In the genomic region with DNA sequence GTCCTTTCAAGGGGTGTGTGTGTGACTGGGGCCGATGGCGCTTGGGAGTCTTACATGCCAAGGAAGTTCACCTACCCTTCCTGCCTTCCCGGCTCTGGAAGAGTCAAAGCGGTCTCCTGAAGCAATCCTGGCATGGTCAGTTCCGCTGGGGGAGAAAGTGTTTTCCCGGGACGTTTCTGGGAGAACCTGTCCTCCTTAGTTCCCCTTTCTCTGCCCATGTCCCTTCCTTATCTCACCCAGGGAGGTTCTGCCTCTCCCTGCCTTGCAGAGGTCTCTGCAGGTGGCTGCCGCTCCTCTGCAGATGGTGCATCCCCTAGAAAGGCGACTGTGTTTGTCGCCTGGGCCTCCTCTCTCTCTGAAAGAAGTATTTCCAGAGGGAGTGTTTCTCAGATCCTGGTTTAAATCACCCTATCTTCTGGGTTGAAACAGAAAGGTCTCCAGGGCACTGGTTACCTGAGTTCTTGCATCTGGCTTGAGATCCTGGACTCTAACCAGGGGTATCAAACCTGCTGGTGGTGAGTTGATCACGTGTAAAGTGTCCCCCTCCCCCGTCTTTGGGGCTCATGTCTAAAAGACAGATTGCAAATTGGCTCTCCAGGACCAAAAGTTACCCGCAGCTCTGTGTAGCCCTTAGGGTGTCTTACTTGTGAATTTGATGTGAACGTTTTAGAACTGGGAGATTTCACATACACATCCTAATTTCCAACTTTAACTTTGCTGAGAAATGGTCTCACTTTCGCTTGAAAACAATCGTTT, we compare ENCODE assay signal across 11 cellular contexts. TPM values are rescaled to one million over a fixed set of nuclear protein-coding genes. Genes with fewer than 3 reads are reported as not detected.
A peak's percentile ranks its signal among the peaks of the same experiment; 100 is the strongest.
DNase-seq lines count a peak whose midpoint lies in the region; ATAC-seq and TF ChIP-seq lines count a peak whose summit lies in the region.
"Had no signal": no experiment of that assay in that cellular context is flagged by ENCODE, and none has a peak within 500 bp of the region (broad histone marks: within the 10 kb centered on the region; RNA-seq: fewer than 3 reads in every experiment).

No MANE protein-coding gene starts in this region.

- ATAC-seq in CD4-positive, alpha-beta T cell (ENCODE audit: poor library complexity) = no peak
- ATAC-seq in naive thymus-derived CD8-positive, alpha-beta T cell = no peak
- no peak for ATAC-seq in SK-N-SH treated with all-trans-retinoic acid at 6 μM for 48 hours

- CTCF ChIA-PET in CD4-positive, alpha-beta T cell (lab: Charles Lee) = interaction anchor here (0.9 to 1.0 kb wide), 2 partner anchors 34 to 173 kb away, joined by 3 to 6 read pairs; no protein-coding TSS in a partner anchor
- CTCF ChIA-PET in HEK293 (lab: Yijun Ruan, JAX) = interaction anchor here (0.6 kb wide), 1 partner anchor 522 kb away, joined by 3 read pairs; no protein-coding TSS in a partner anchor

- H3K27me3 ChIP-seq in CD4-positive, alpha-beta T cell (ENCODE audit: control insufficient read depth, insufficient read depth, low read length) = no peaks in the 10 kb centered on the region

- H3K4me1 ChIP-seq in HEK293 (ENCODE audit: control insufficient read depth, insufficient read depth, low read length) = no peaks in the 10 kb centered on the region; the same call in 1 of the 2 replicates
- H3K4me1 ChIP-seq: adrenal gland had no signal

- H3K27ac ChIP-seq in CD4-positive, alpha-beta T cell (ENCODE audit: low read depth, low read length) = no peak overlapping the region
- H3K27ac ChIP-seq in HEK293 (ENCODE audit: extremely low read depth, low read depth, low read length) = no peak overlapping the region
- H3K27ac ChIP-seq: adrenal gland had no signal

- H3K9me3 Mint-ChIP-seq in CD4-positive, alpha-beta T cell = no peaks in the 10 kb centered on the region
- H3K9me3 Mint-ChIP-seq in activated naive CD8-positive, alpha-beta T cell treated with anti-CD3 and anti-CD28 coated beads for 36 hours = peaks cover 3% of the 10 kb centered on the region
- H3K9me3 Mint-ChIP-seq in naive thymus-derived CD8-positive, alpha-beta T cell = no peaks in the 10 kb centered on the region

- no peaks in the 10 kb centered on the region for H3K36me3 ChIP-seq in HEK293 (ENCODE audit: control insufficient read depth in 2 of 2, insufficient read depth in 1 of 2, low read length in 2 of 2)
- H3K36me3 ChIP-seq: adrenal gland had no signal

- TF ChIP-seq CTCF in CD4-positive, alpha-beta T cell (IDR thresholded peaks at IDR 0.05) = no peak
- no peak for TF ChIP-seq CTCF in HEK293 (tag by site-specific recombination; IDR thresholded peaks at IDR 0.05)

- peaks cover 25% of the 10 kb centered on the region for H3K36me3 Mint-ChIP-seq in CD4-positive, alpha-beta T cell (ENCODE audit: low read depth)
- H3K36me3 Mint-ChIP-seq in activated naive CD8-positive, alpha-beta T cell treated with anti-CD3 and anti-CD28 coated beads for 36 hours = peaks cover 37% of the 10 kb centered on the region
- H3K36me3 Mint-ChIP-seq in naive thymus-derived CD8-positive, alpha-beta T cell = peaks cover 0 to 13% (median 0%) of the 10 kb centered on the region in 3 donors

- no peak overlapping the region for H3K4me3 ChIP-seq in HEK293 (ENCODE audit: low read depth, low read length)

- H3K27ac Mint-ChIP-seq in CD4-positive, alpha-beta T cell = peak overlapping the region; percentile 81
- H3K27ac Mint-ChIP-seq in activated naive CD8-positive, alpha-beta T cell treated with anti-CD3 and anti-CD28 coated beads for 36 hours = peak overlapping the region; percentile 84
- peak overlapping the region; percentile 82 to 94 (median 90) for H3K27ac Mint-ChIP-seq in naive thymus-derived CD8-positive, alpha-beta T cell

- intact Hi-C loops in CD4-positive, alpha-beta T cell (cut with DNase I, micrococcal nuclease) = loop anchor here (1.0 to 10.0 kb wide), 5 partner anchors 11 to 697 kb away; a partner anchor contains a TSS

- POLR2A ChIA-PET in CD4-positive, alpha-beta T cell (lab: Charles Lee) = interaction anchor here (0.6 to 1.1 kb wide), 7 partner anchors 9 to 93 kb away, joined by 3 to 6 read pairs (median 3); no protein-coding TSS in a partner anchor
- POLR2A ChIA-PET in HEK293 (lab: Yijun Ruan, JAX) = no interaction called here
- POLR2A ChIA-PET in naive thymus-derived CD8-positive, alpha-beta T cell (lab: Charles Lee) = interaction anchor here (0.6 to 1.1 kb wide), 7 partner anchors 11 to 115 kb away, joined by 3 to 4 read pairs (median 3); no protein-coding TSS in a partner anchor

- no peaks in the 10 kb centered on the region for H3K9me3 ChIP-seq in CD4-positive, alpha-beta T cell (ENCODE audit: control insufficient read depth, low read length)
- H3K9me3 ChIP-seq in HEK293 (ENCODE audit: control insufficient read depth, insufficient read depth, low read depth, low read length) = no peaks in the 10 kb centered on the region
- H3K9me3 ChIP-seq: adrenal gland had no signal

- no peak for DNase-seq in CD4-positive, alpha-beta T cell
- DNase-seq in activated naive CD8-positive, alpha-beta T cell treated with anti-CD3 and anti-CD28 coated beads for 36 hours = no peak
- DNase-seq in naive thymus-derived CD8-positive, alpha-beta T cell = no peak
- DNase-seq in NCI-H187 (lab: John Stamatoyannopoulos, UW) = no peak
- no peak for DNase-seq in stimulated activated naive CD4-positive, alpha-beta T cell treated with Interleukin-2 at 50 U/mL for 16 hours (lab: John Stamatoyannopoulos, UW)
- DNase-seq in NCI-H446 treated with DMSO at 0.1 percent for 48 hours (lab: John Stamatoyannopoulos, UW) = no peak
- DNase-seq: adrenal gland, DMS153, NCI-H2107 had no signal

- no peaks in the 10 kb centered on the region for H3K27me3 Mint-ChIP-seq in CD4-positive, alpha-beta T cell
- no peaks in the 10 kb centered on the region for H3K27me3 Mint-ChIP-seq in activated naive CD8-positive, alpha-beta T cell treated with anti-CD3 and anti-CD28 coated beads for 36 hours
- no peaks in the 10 kb centered on the region for H3K27me3 Mint-ChIP-seq in naive thymus-derived CD8-positive, alpha-beta T cell

- peaks cover 80% of the 10 kb centered on the region for H3K4me1 Mint-ChIP-seq in CD4-positive, alpha-beta T cell (ENCODE audit: low read depth)
- H3K4me1 Mint-ChIP-seq in activated naive CD8-positive, alpha-beta T cell treated with anti-CD3 and anti-CD28 coated beads for 36 hours = peaks cover 62% of the 10 kb centered on the region
- H3K4me1 Mint-ChIP-seq in naive thymus-derived CD8-positive, alpha-beta T cell = peaks cover 38 to 80% (median 69%) of the 10 kb centered on the region in 4 donors

- peak overlapping the region; percentile 98 for H3K4me3 Mint-ChIP-seq in CD4-positive, alpha-beta T cell
- peak overlapping the region; percentile 94 for H3K4me3 Mint-ChIP-seq in activated naive CD8-positive, alpha-beta T cell treated with anti-CD3 and anti-CD28 coated beads for 36 hours
- peak overlapping the region; percentile 91 to 99 (median 97) for H3K4me3 Mint-ChIP-seq in naive thymus-derived CD8-positive, alpha-beta T cell

TF ChIP-seq in HEK293, 187 proteins besides CTCF, POLR2A, EP300 and RAD21:
- TF ChIP-seq GLIS1 (tag by site-specific recombination; IDR thresholded peaks at IDR 0.05) = 0 out of 2 replicates have a peak, but pooled peaks have one; percentile 13
- TF ChIP-seq, protein P1, sequence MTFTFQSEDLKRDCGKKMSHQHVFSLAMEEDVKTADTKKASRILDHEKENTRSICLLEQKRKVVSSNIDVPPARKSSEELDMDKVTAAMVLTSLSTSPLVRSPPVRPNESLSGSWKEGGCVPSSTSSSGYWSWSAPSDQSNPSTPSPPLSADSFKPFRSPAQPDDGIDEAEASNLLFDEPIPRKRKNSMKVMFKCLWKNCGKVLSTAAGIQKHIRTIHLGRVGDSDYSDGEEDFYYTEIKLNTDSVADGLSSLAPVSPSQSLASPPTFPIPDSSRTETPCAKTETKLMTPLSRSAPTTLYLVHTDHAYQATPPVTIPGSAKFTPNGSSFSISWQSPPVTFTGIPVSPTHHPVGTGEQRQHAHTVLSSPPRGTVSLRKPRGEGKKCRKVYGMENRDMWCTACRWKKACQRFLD (tag by site-specific recombination; IDR thresholded peaks at IDR 0.05) = no peak

TF ChIP-seq in SK-N-SH treated with all-trans-retinoic acid at 6 μM for 48 hours, 23 proteins besides CTCF, POLR2A, EP300 and RAD21 (continues in another document):
- TF ChIP-seq OSR1 (CRISPR knock-in tag; IDR thresholded peaks at IDR 0.05) (no peak), TCF4 (CRISPR knock-in tag; IDR thresholded peaks at IDR 0.05; ENCODE audit: borderline replicate concordance) (no peak), RARB (CRISPR knock-in tag; IDR thresholded peaks at IDR 0.05) (no peak), ESRRG (CRISPR knock-in tag; IDR thresholded peaks at IDR 0.05) (no peak), ZFP3 (CRISPR knock-in tag; IDR thresholded peaks at IDR 0.05) (no peak), GLIS3 (CRISPR knock-in tag; IDR thresholded peaks at IDR 0.05) (no peak), TOX (CRISPR knock-in tag; IDR thresholded peaks at IDR 0.05; ENCODE audit: borderline replicate concordance) (no peak), ARNTL (CRISPR knock-in tag; IDR thresholded peaks at IDR 0.05; ENCODE audit: borderline replicate concordance, low read depth) (no peak), ZC3H10 (CRISPR knock-in tag; IDR thresholded peaks at IDR 0.05) (no peak), PPARA (CRISPR knock-in tag; IDR thresholded peaks at IDR 0.05; ENCODE audit: borderline replicate concordance) (no peak)
- TF ChIP-seq, protein P2, sequence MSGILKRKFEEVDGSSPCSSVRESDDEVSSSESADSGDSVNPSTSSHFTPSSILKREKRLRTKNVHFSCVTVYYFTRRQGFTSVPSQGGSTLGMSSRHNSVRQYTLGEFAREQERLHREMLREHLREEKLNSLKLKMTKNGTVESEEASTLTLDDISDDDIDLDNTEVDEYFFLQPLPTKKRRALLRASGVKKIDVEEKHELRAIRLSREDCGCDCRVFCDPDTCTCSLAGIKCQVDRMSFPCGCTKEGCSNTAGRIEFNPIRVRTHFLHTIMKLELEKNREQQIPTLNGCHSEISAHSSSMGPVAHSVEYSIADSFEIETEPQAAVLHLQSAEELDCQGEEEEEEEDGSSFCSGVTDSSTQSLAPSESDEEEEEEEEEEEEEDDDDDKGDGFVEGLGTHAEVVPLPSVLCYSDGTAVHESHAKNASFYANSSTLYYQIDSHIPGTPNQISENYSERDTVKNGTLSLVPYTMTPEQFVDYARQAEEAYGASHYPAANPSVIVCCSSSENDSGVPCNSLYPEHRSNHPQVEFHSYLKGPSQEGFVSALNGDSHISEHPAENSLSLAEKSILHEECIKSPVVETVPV (CRISPR knock-in tag; IDR thresholded peaks at IDR 0.05) = no peak

RNA-seq across cellular contexts. Expression of a gene that starts 1.9 kb away (rescaled TPM):
- 10 to 100 TPM; 64.7 TPM for total RNA-seq in CD4-positive, alpha-beta T cell
- 10 to 100 TPM; 75.8 to 82.6 TPM for total RNA-seq in activated naive CD8-positive, alpha-beta T cell treated with anti-CD3 and anti-CD28 coated beads for 36 hours
- 100 to 1,000 TPM; 123 to 129 TPM for total RNA-seq in naive thymus-derived CD8-positive, alpha-beta T cell
- 100 to 1,000 TPM in 2 of 3 donors, 10 to 100 TPM in 1; 57.2 to 142 (median 107) TPM for polyA plus RNA-seq in naive thymus-derived CD8-positive, alpha-beta T cell
